ENCODE assay signal across 12 cellular contexts in genomic region chr1:9705337-9706098, GRCh38. TPM values are rescaled to one million over a fixed set of nuclear protein-coding genes. Genes with fewer than 3 reads are reported as not detected.
DNase-seq lines count a peak whose midpoint lies in the region; ATAC-seq and TF ChIP-seq lines count a peak whose summit lies in the region.
"Had no signal": no experiment of that assay in that cellular context is flagged by ENCODE, and none has a peak within 500 bp of the region (broad histone marks: within the 10 kb centered on the region; RNA-seq: fewer than 3 reads in every experiment).

No MANE protein-coding gene starts in this region.

- TF ChIP-seq CTCF in spleen (IDR thresholded peaks at IDR 0.05 in 8 of 11, conservative IDR thresholded peaks at IDR 0.05 in 3 of 11): no peak

- H3K27ac Mint-ChIP-seq in activated CD4-positive, alpha-beta T cell treated with anti-CD3 and anti-CD28 coated beads for 36 hours: peak overlapping the region; percentile 76
- H3K27ac Mint-ChIP-seq in dendritic cell treated with granulocyte-macrophage colony-stimulating factor and Interleukin-4, amounts not matched to agents 40 ng/mL and 50 ng/mL, for 4 days: peak overlapping the region; percentile 85
- H3K27ac Mint-ChIP-seq: brain, mesothelial cell of epicardium had no signal

- CTCF ChIA-PET in activated CD4-positive, alpha-beta T cell treated with anti-CD3 and anti-CD28 coated beads for 36 hours (lab: Charles Lee): interaction anchor here (0.6 to 0.9 kb wide), 2 partner anchors 10 to 282 kb away, joined by 3 read pairs; no protein-coding TSS in a partner anchor

- peaks cover 56% of the 10 kb centered on the region for H3K4me1 Mint-ChIP-seq in activated CD4-positive, alpha-beta T cell treated with anti-CD3 and anti-CD28 coated beads for 36 hours
- peaks cover 40% of the 10 kb centered on the region for H3K4me1 Mint-ChIP-seq in dendritic cell treated with granulocyte-macrophage colony-stimulating factor and Interleukin-4, amounts not matched to agents 40 ng/mL and 50 ng/mL, for 4 days (ENCODE audit: low read depth)
- H3K4me1 Mint-ChIP-seq: brain had no signal

- no peaks in the 10 kb centered on the region for H3K27me3 ChIP-seq in spleen (replicated peaks in 1 of 7)

- POLR2A ChIA-PET in activated CD4-positive, alpha-beta T cell treated with anti-CD3 and anti-CD28 coated beads for 36 hours (lab: Charles Lee): no interaction called here

- peak; percentile 43 for ATAC-seq in activated CD4-positive, alpha-beta T cell treated with anti-CD3 and anti-CD28 coated beads for 36 hours
- ATAC-seq in HG03280 (IDR thresholded peaks at IDR 0.05; ENCODE audit: unreplicated experiment): no peak

- H3K4me3 Mint-ChIP-seq in activated CD4-positive, alpha-beta T cell treated with anti-CD3 and anti-CD28 coated beads for 36 hours: no peak overlapping the region
- no peak overlapping the region for H3K4me3 Mint-ChIP-seq in dendritic cell treated with granulocyte-macrophage colony-stimulating factor and Interleukin-4, amounts not matched to agents 40 ng/mL and 50 ng/mL, for 4 days
- H3K4me3 Mint-ChIP-seq: brain, mesothelial cell of epicardium had no signal

- H3K36me3 Mint-ChIP-seq in activated CD4-positive, alpha-beta T cell treated with anti-CD3 and anti-CD28 coated beads for 36 hours (ENCODE audit: low read depth): peaks cover 52% of the 10 kb centered on the region
- peaks cover 68% of the 10 kb centered on the region for H3K36me3 Mint-ChIP-seq in dendritic cell treated with granulocyte-macrophage colony-stimulating factor and Interleukin-4, amounts not matched to agents 40 ng/mL and 50 ng/mL, for 4 days (ENCODE audit: low read depth)

- peaks cover 9% of the 10 kb centered on the region for H3K9me3 Mint-ChIP-seq in activated CD4-positive, alpha-beta T cell treated with anti-CD3 and anti-CD28 coated beads for 36 hours (ENCODE audit: low read depth)
- H3K9me3 Mint-ChIP-seq in dendritic cell treated with granulocyte-macrophage colony-stimulating factor and Interleukin-4, amounts not matched to agents 40 ng/mL and 50 ng/mL, for 4 days: no peaks in the 10 kb centered on the region

- peak overlapping the region in 6 of 8 donors; percentile 29 to 80 (median 63) for H3K27ac ChIP-seq in spleen

- TF ChIP-seq POLR2A in spleen (IDR thresholded peaks at IDR 0.05): no peak

- no peak overlapping the region for H3K4me3 ChIP-seq in spleen

- intact Hi-C loops in activated CD4-positive, alpha-beta T cell treated with anti-CD3 and anti-CD28 coated beads for 36 hours (cut with DNase I, micrococcal nuclease): no loop called here
- intact Hi-C loops in dendritic cell treated with granulocyte-macrophage colony-stimulating factor and Interleukin-4, amounts not matched to agents 40 ng/mL and 50 ng/mL, for 4 days (cut with micrococcal nuclease): no loop called here
- intact Hi-C loops in spleen (cut with DNase I; ENCODE audit: low total_unique reads): no loop called here

- WGBS in spleen, 5 donors: 75 to 84% (median 79%) methylated on average over 8 of the region's 8 CpGs

- no peaks in the 10 kb centered on the region for H3K9me3 ChIP-seq in spleen

- DNase-seq in activated CD4-positive, alpha-beta T cell treated with anti-CD3 and anti-CD28 coated beads for 36 hours: no peak
- DNase-seq in activated CD4-positive, alpha-beta T cell treated with anti-CD3 and anti-CD28 coated beads for 4 hours: no peak
- peak; percentile 28 for DNase-seq in RPMI7951 (ENCODE audit: low read depth)
- no peak for DNase-seq in spleen
- no peak for DNase-seq in HuH-7 (ENCODE audit: low spot score)
- DNase-seq in SHP77 (lab: John Stamatoyannopoulos, UW): no peak
- DNase-seq: NCI-H1436 treated with DMSO at 0.1 percent for 48 hours, NCI-H82 had no signal

- H3K27me3 Mint-ChIP-seq in activated CD4-positive, alpha-beta T cell treated with anti-CD3 and anti-CD28 coated beads for 36 hours: no peaks in the 10 kb centered on the region
- no peaks in the 10 kb centered on the region for H3K27me3 Mint-ChIP-seq in dendritic cell treated with granulocyte-macrophage colony-stimulating factor and Interleukin-4, amounts not matched to agents 40 ng/mL and 50 ng/mL, for 4 days

- H3K36me3 ChIP-seq in spleen: peaks cover 0 to 48% (median 18%) of the 10 kb centered on the region in 6 donors

- peaks cover 18 to 88% (median 53%) of the 10 kb centered on the region in 6 donors for H3K4me1 ChIP-seq in spleen

RNA-seq across cellular contexts. Expression of gene PIK3CD, which starts 54.0 kb away (rescaled TPM):
- 100 to 1,000 TPM in 1 of 2 experiments, 10 to 100 TPM in 1; 96.4 to 114 TPM for total RNA-seq in activated CD4-positive, alpha-beta T cell treated with anti-CD3 and anti-CD28 coated beads for 36 hours
- total RNA-seq in RPMI7951 (2014; rRNA removed; shearing (Covaris generic)): 16.1 and 16.7 TPM in 2 replicates
- 100 to 1,000 TPM in 5 of 7 donors, 10 to 100 TPM in 2; 89.4 to 186 (median 130) TPM for total RNA-seq in spleen
- 10 to 100 TPM; 26.8 to 52.1 (median 43.2) TPM for polyA plus RNA-seq in spleen
